In the genomic region with DNA sequence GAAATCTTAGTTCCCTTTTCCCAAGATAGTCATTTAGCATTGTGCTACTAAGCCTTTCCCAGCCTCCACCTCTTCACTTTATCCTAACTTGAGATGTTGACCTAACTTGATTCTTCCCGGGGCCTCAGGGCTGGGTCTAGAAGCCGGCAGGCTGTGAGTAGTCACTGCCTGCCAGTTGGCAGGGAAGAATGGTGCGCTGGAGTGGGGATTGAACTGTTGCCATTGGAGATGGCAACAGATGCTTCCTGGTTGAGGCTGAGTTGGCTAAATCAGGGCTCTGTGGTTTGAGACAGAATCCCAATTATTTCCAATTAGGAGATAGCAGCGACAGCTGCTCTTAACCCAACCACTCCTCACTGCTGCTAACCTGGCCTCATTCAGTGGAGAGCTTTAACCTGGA, we compare ENCODE assay signal across 7 cellular contexts.
DNase-seq lines count a peak whose midpoint lies in the region; ATAC-seq and TF ChIP-seq lines count a peak whose summit lies in the region.

No MANE protein-coding gene starts in this region.

- TF ChIP-seq CTCF in lung (IDR thresholded peaks at IDR 0.05; ENCODE audit: control extremely low read depth, extremely low read depth) (no peak), tibial nerve (IDR thresholded peaks at IDR 0.05) (no peak), glutamatergic neuron (IDR thresholded peaks at IDR 0.05; ENCODE audit: partially characterized antibody, unreplicated experiment) (no peak)

- H3K4me1 ChIP-seq in lung (ENCODE audit: control insufficient read depth in 2 of 2, insufficient read depth in 2 of 2, low read length in 2 of 2) (peaks cover 0 to 12% of the 10 kb centered on the region in 2 donors), tibial nerve (peaks cover 0 to 23% (median 3%) of the 10 kb centered on the region in 4 donors)

- H3K9me3 ChIP-seq in lung (ENCODE audit: control insufficient read depth in 2 of 2, insufficient read depth in 1 of 2, low read length in 1 of 2) (no peaks in the 10 kb centered on the region), tibial nerve (no peaks in the 10 kb centered on the region)

- H3K4me3 ChIP-seq in lung (no peak overlapping the region), tibial nerve (no peak overlapping the region)

- H3K9me3 Mint-ChIP-seq in glutamatergic neuron (ENCODE audit: unreplicated experiment): no peaks in the 10 kb centered on the region
- no peaks in the 10 kb centered on the region for H3K9me3 Mint-ChIP-seq in activated CD4-positive, alpha-beta T cell treated with anti-CD3 and anti-CD28 coated beads, Interleukin-2, amount 10 ng/mL, durations not matched to agents 7 days and 5 days

- 53 to 72% methylated on average over 4 of the region's 4 CpGs for WGBS in lung, 2 donors
- WGBS in tibial nerve, 2 donors: 43 to 47% methylated on average over 4 of the region's 4 CpGs

- H3K27ac Mint-ChIP-seq in glutamatergic neuron (ENCODE audit: unreplicated experiment): no peak overlapping the region
- H3K27ac Mint-ChIP-seq in activated CD4-positive, alpha-beta T cell treated with anti-CD3 and anti-CD28 coated beads, Interleukin-2, amount 10 ng/mL, durations not matched to agents 7 days and 5 days: no peak overlapping the region

- ATAC-seq in lung (ENCODE audit: insufficient read depth, low FRiP score): peak; percentile 30
- ATAC-seq in GM21619 (IDR thresholded peaks at IDR 0.05; ENCODE audit: unreplicated experiment): no peak

- DNase-seq in NCI-H2107 (lab: John Stamatoyannopoulos, UW): peak; percentile 3
- DNase-seq in cerebellar cortex (ENCODE audit: low spot score): peak; percentile 93
- DNase-seq in lung (ENCODE audit: low spot score): peak; percentile 33
- DNase-seq in tibial nerve (ENCODE audit: low spot score in 2 of 2): peak in 1 of 2 donors; percentile 27
- no peak for DNase-seq in glutamatergic neuron
- no peak for DNase-seq in activated CD4-positive, alpha-beta T cell treated with anti-CD3 and anti-CD28 coated beads, Interleukin-2, amount 10 ng/mL, durations not matched to agents 7 days and 5 days

- no peak overlapping the region for H3K4me3 Mint-ChIP-seq in glutamatergic neuron (ENCODE audit: unreplicated experiment)
- H3K4me3 Mint-ChIP-seq in activated CD4-positive, alpha-beta T cell treated with anti-CD3 and anti-CD28 coated beads, Interleukin-2, amount 10 ng/mL, durations not matched to agents 7 days and 5 days: no peak overlapping the region

- no peak for TF ChIP-seq POLR2A in tibial nerve (IDR thresholded peaks at IDR 0.05)

- no peaks in the 10 kb centered on the region for H3K36me3 Mint-ChIP-seq in glutamatergic neuron (ENCODE audit: unreplicated experiment)
- H3K36me3 Mint-ChIP-seq in activated CD4-positive, alpha-beta T cell treated with anti-CD3 and anti-CD28 coated beads, Interleukin-2, amount 10 ng/mL, durations not matched to agents 7 days and 5 days (ENCODE audit: low read depth): no peaks in the 10 kb centered on the region

- no peaks in the 10 kb centered on the region for H3K27me3 Mint-ChIP-seq in glutamatergic neuron (ENCODE audit: unreplicated experiment)
- no peaks in the 10 kb centered on the region for H3K27me3 Mint-ChIP-seq in activated CD4-positive, alpha-beta T cell treated with anti-CD3 and anti-CD28 coated beads, Interleukin-2, amount 10 ng/mL, durations not matched to agents 7 days and 5 days

- H3K4me1 Mint-ChIP-seq in glutamatergic neuron (ENCODE audit: low read depth, unreplicated experiment): no peaks in the 10 kb centered on the region
- H3K4me1 Mint-ChIP-seq in activated CD4-positive, alpha-beta T cell treated with anti-CD3 and anti-CD28 coated beads, Interleukin-2, amount 10 ng/mL, durations not matched to agents 7 days and 5 days: no peaks in the 10 kb centered on the region

- H3K27ac ChIP-seq in lung (ENCODE audit: low read depth in 1 of 2, low read length in 1 of 2) (peak overlapping the region in 1 of 2 donors; percentile 97), tibial nerve (peak overlapping the region; percentile 11 to 74 (median 47))

- CTCF ChIA-PET in activated CD4-positive, alpha-beta T cell treated with anti-CD3 and anti-CD28 coated beads, Interleukin-2, amount 10 ng/mL, durations not matched to agents 7 days and 5 days (lab: Charles Lee): no interaction called here

- POLR2A ChIA-PET in activated CD4-positive, alpha-beta T cell treated with anti-CD3 and anti-CD28 coated beads, Interleukin-2, amount 10 ng/mL, durations not matched to agents 7 days and 5 days (lab: Charles Lee): no interaction called here

- peak in 1 of 2 donors; percentile 28 for TF ChIP-seq EP300 in tibial nerve (IDR thresholded peaks at IDR 0.05)

- H3K36me3 ChIP-seq in lung (ENCODE audit: control insufficient read depth in 2 of 2, insufficient read depth in 2 of 2, low read length in 2 of 2) (no peaks in the 10 kb centered on the region), tibial nerve (no peaks in the 10 kb centered on the region)

- H3K27me3 ChIP-seq in lung (ENCODE audit: control insufficient read depth, insufficient read depth): no peaks in the 10 kb centered on the region
- no peaks in the 10 kb centered on the region for H3K27me3 ChIP-seq in tibial nerve

Comparison
In these comparisons a context has a peak if more than half of its experiments do, and no peak if none do; other contexts are left out.
1. DNase-seq: peak in NCI-H2107 (single experiment), cerebellar cortex (single experiment) and lung (single experiment); none in glutamatergic neuron (single experiment) and activated CD4-positive, alpha-beta T cell treated with anti-CD3 and anti-CD28 coated beads, Interleukin-2, amount 10 ng/mL, durations not matched to agents 7 days and 5 days (single experiment).